Comparison of ENCODE assay signal across 24 cellular contexts in the genomic region with DNA sequence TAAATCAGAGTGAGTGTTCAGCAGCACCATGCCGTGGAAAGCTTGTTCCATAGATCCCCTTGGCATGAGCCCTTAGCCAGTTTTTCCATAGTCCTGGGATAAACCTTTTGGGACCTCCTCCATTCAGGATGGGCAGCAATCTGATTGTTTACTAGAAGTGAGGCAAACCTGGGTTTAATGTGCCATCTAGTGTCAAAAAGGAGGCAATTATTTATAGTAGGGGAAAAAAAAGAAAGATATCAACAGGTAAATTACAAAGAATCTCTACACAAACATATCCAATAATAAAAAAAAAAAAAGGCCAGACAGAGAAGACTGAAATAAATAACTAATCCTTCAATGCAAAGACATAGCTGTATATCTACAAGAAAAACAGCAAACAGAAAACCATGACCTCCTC.
DNase-seq lines count a peak whose midpoint lies in the region; ATAC-seq, FAIRE-seq and TF ChIP-seq lines count a peak whose summit lies in the region.
"Had no signal": no experiment of that assay in that cellular context is flagged by ENCODE, and none has a peak within 500 bp of the region (broad histone marks: within the 10 kb centered on the region; RNA-seq: fewer than 3 reads in every experiment).

No MANE protein-coding gene starts in this region.

- intact Hi-C loops in activated CD8-positive, alpha-beta T cell treated with anti-CD3 and anti-CD28 coated beads for 36 hours (cut with micrococcal nuclease), result no loop called here
- intact Hi-C loops in K562 (cut with micrococcal nuclease), result no loop called here

- H3K27ac ChIP-seq in K562 (ENCODE audit: extremely low read depth, low read depth, low read length), result no peak overlapping the region
- H3K27ac ChIP-seq in Karpas-422 (ENCODE audit: low read length), result no peak overlapping the region
- H3K27ac ChIP-seq: A549, BLaER1, parathyroid adenoma had no signal

- no peak for TF ChIP-seq EP300 in K562 (IDR thresholded peaks at IDR 0.05; ENCODE audit: low read length)

- CTCF ChIA-PET in activated CD8-positive, alpha-beta T cell treated with anti-CD3 and anti-CD28 coated beads for 36 hours (lab: Charles Lee), result interaction anchor here (0.6 to 1.2 kb wide), 2 partner anchors 92 to 119 kb away, joined by 3 read pairs; no protein-coding TSS in a partner anchor
- CTCF ChIA-PET in activated CD8-positive, alpha-beta T cell treated with anti-CD3 and anti-CD28 coated beads, Interleukin-2, amount 10 ng/mL, durations not matched to agents 7 days and 5 days (lab: Charles Lee), result no interaction called here
- CTCF ChIA-PET in K562 (lab: Yijun Ruan, JAX; ENCODE audit: low intra/inter-chr PET ratio), result no interaction called here

- H3K4me3 ChIP-seq in Loucy (ENCODE audit: low read length, poor library complexity, severe bottlenecking) (no peak overlapping the region), K562 (no peak overlapping the region), Karpas-422 (ENCODE audit: low read length) (no peak overlapping the region)
- H3K4me3 ChIP-seq: A549, BLaER1, MG63 had no signal

- in situ Hi-C loops in K562 (cut with MboI), result no loop called here

- no peaks in the 10 kb centered on the region for H3K9me1 ChIP-seq in K562 (ENCODE audit: control insufficient read depth, insufficient read depth, low read length)

- no peak for FAIRE-seq in K562 (lab: Jason Lieb, UNC)
- FAIRE-seq: A549, GM12891, GM19239, RCC 7860 had no signal

- peaks cover 8% of the 10 kb centered on the region for H3K9me3 Mint-ChIP-seq in activated CD8-positive, alpha-beta T cell treated with anti-CD3 and anti-CD28 coated beads for 36 hours
- H3K9me3 Mint-ChIP-seq in activated CD8-positive, alpha-beta T cell treated with anti-CD3 and anti-CD28 coated beads, Interleukin-2, amount 10 ng/mL, durations not matched to agents 7 days and 5 days (ENCODE audit: insufficient read depth), result no peaks in the 10 kb centered on the region
- H3K9me3 Mint-ChIP-seq in type B pancreatic cell, result peaks cover 12% of the 10 kb centered on the region

- H3K4me3 Mint-ChIP-seq in activated CD8-positive, alpha-beta T cell treated with anti-CD3 and anti-CD28 coated beads for 36 hours, result no peak overlapping the region
- H3K4me3 Mint-ChIP-seq in activated CD8-positive, alpha-beta T cell treated with anti-CD3 and anti-CD28 coated beads, Interleukin-2, amount 10 ng/mL, durations not matched to agents 7 days and 5 days, result no peak overlapping the region
- no peak overlapping the region for H3K4me3 Mint-ChIP-seq in type B pancreatic cell
- H3K4me3 Mint-ChIP-seq: activated naive CD8-positive, alpha-beta T cell; activated T-helper 17 cell treated with anti-CD3 and anti-CD28 coated beads, Interleukin-2, amount 50 U/mL, for 72 hours; naive thymus-derived CD8-positive, alpha-beta T cell had no signal

- H3K9ac ChIP-seq in Loucy (ENCODE audit: low read depth, low read length, poor library complexity, severe bottlenecking), result no peak overlapping the region
- no peak overlapping the region for H3K9ac ChIP-seq in K562 (ENCODE audit: insufficient read depth in 1 of 2, low read depth in 2 of 2, low read length in 2 of 2)
- no peak overlapping the region for H3K9ac ChIP-seq in Karpas-422 (ENCODE audit: low read length)
- H3K9ac ChIP-seq: BLaER1, parathyroid adenoma had no signal

- peak in 1 of 2 experiments; percentile 22; a peak in 2 of 4 replicates for TF ChIP-seq RAD21 in K562 (CRISPR knock-in tag; conservative IDR thresholded peaks at IDR 0.05 in 1 of 2, IDR thresholded peaks at IDR 0.05 in 1 of 2)

- no peaks in the 10 kb centered on the region for H3F3A ChIP-seq in Loucy (ENCODE audit: low read depth)

- no peaks in the 10 kb centered on the region for H3K4me1 ChIP-seq in Loucy (ENCODE audit: insufficient read depth, low read length, poor library complexity, severe bottlenecking)
- H3K4me1 ChIP-seq in K562 (replicated peaks in 1 of 2; ENCODE audit: control insufficient read depth in 2 of 2, insufficient read depth in 2 of 2, low read length in 2 of 2), result no peaks in the 10 kb centered on the region
- peaks cover 5% of the 10 kb centered on the region; the same call in 1 of the 2 replicates for H3K4me1 ChIP-seq in Karpas-422 (ENCODE audit: low read length)
- H3K4me1 ChIP-seq: A549, BLaER1, parathyroid adenoma had no signal

- peaks cover 41% of the 10 kb centered on the region for H3K27me3 Mint-ChIP-seq in activated CD8-positive, alpha-beta T cell treated with anti-CD3 and anti-CD28 coated beads for 36 hours
- peaks cover 10% of the 10 kb centered on the region for H3K27me3 Mint-ChIP-seq in activated CD8-positive, alpha-beta T cell treated with anti-CD3 and anti-CD28 coated beads, Interleukin-2, amount 10 ng/mL, durations not matched to agents 7 days and 5 days (ENCODE audit: low read depth)
- peaks cover 31% of the 10 kb centered on the region for H3K27me3 Mint-ChIP-seq in type B pancreatic cell

- H3K79me2 ChIP-seq in Loucy (ENCODE audit: insufficient read depth, low read length), result no peaks in the 10 kb centered on the region
- H3K79me2 ChIP-seq in K562 (ENCODE audit: control insufficient read depth, insufficient read depth, low read length), result no peaks in the 10 kb centered on the region
- H3K79me2 ChIP-seq in Karpas-422 (ENCODE audit: low read length), result no peaks in the 10 kb centered on the region
- H3K79me2 ChIP-seq: parathyroid adenoma had no signal

- no TSS peak for BruUV-seq in K562 (replicated peaks; lab: Mats Ljungman, UMichigan)

- H3K9me2 ChIP-seq in Loucy (replicated peaks; ENCODE audit: low read depth, low read length) (no peaks in the 10 kb centered on the region), Karpas-422 (replicated peaks; ENCODE audit: insufficient read depth, low read length) (no peaks in the 10 kb centered on the region)

- H3K27me3 ChIP-seq in Loucy (ENCODE audit: insufficient read depth, low read length, poor library complexity, severe bottlenecking) (no peaks in the 10 kb centered on the region), K562 (ENCODE audit: control insufficient read depth in 2 of 2, insufficient read depth in 2 of 2, low read length in 2 of 2) (no peaks in the 10 kb centered on the region), Karpas-422 (ENCODE audit: low read length) (no peaks in the 10 kb centered on the region)
- H3K27me3 ChIP-seq: BLaER1, MG63 had no signal

- 0% methylated on average over 1 of the region's 1 CpG for WGBS in K562 (ENCODE audit: insufficient coverage, low coverage, missing lambda C conversion rate)

- no peaks in the 10 kb centered on the region for H3K36me3 Mint-ChIP-seq in activated CD8-positive, alpha-beta T cell treated with anti-CD3 and anti-CD28 coated beads for 36 hours (ENCODE audit: low read depth)
- H3K36me3 Mint-ChIP-seq in activated CD8-positive, alpha-beta T cell treated with anti-CD3 and anti-CD28 coated beads, Interleukin-2, amount 10 ng/mL, durations not matched to agents 7 days and 5 days (ENCODE audit: low read depth), result no peaks in the 10 kb centered on the region
- no peaks in the 10 kb centered on the region for H3K36me3 Mint-ChIP-seq in type B pancreatic cell
- H3K36me3 Mint-ChIP-seq: activated naive CD8-positive, alpha-beta T cell had no signal

- no peaks in the 10 kb centered on the region for H3K4me1 Mint-ChIP-seq in activated CD8-positive, alpha-beta T cell treated with anti-CD3 and anti-CD28 coated beads for 36 hours (ENCODE audit: low read depth)
- H3K4me1 Mint-ChIP-seq in activated CD8-positive, alpha-beta T cell treated with anti-CD3 and anti-CD28 coated beads, Interleukin-2, amount 10 ng/mL, durations not matched to agents 7 days and 5 days (ENCODE audit: low read depth), result no peaks in the 10 kb centered on the region
- no peaks in the 10 kb centered on the region for H3K4me1 Mint-ChIP-seq in type B pancreatic cell (ENCODE audit: unreplicated experiment)
- H3K4me1 Mint-ChIP-seq: activated T-helper 17 cell treated with anti-CD3 and anti-CD28 coated beads, Interleukin-2, amount 50 U/mL, for 72 hours; naive thymus-derived CD8-positive, alpha-beta T cell had no signal

- TF ChIP-seq CTCF in activated CD8-positive, alpha-beta T cell treated with anti-CD3 and anti-CD28 coated beads for 36 hours (IDR thresholded peaks at IDR 0.05), result peak; percentile 18
- TF ChIP-seq CTCF in Loucy (conservative IDR thresholded peaks at IDR 0.05; ENCODE audit: low read length) (0 out of 2 replicates have a peak, but pooled peaks have one; percentile 18), K562 (IDR thresholded peaks at IDR 0.05 in 2 of 3, conservative IDR thresholded peaks at IDR 0.05 in 1 of 3; ENCODE audit: insufficient read depth in 2 of 3, low read depth in 1 of 3, low read length in 3 of 3) (0 out of 6 replicates have a peak, but pooled peaks of 1 of the 3 experiments have one; percentile 18), type B pancreatic cell (conservative IDR thresholded peaks at IDR 0.05) (peak; percentile 45)

- H3K27ac Mint-ChIP-seq in activated CD8-positive, alpha-beta T cell treated with anti-CD3 and anti-CD28 coated beads for 36 hours, result no peak overlapping the region
- H3K27ac Mint-ChIP-seq in activated CD8-positive, alpha-beta T cell treated with anti-CD3 and anti-CD28 coated beads, Interleukin-2, amount 10 ng/mL, durations not matched to agents 7 days and 5 days, result no peak overlapping the region
- no peak overlapping the region for H3K27ac Mint-ChIP-seq in type B pancreatic cell
- H3K27ac Mint-ChIP-seq: activated naive CD8-positive, alpha-beta T cell; activated T-helper 17 cell treated with anti-CD3 and anti-CD28 coated beads, Interleukin-2, amount 50 U/mL, for 72 hours; naive thymus-derived CD8-positive, alpha-beta T cell had no signal

- ATAC-seq in activated CD8-positive, alpha-beta T cell treated with anti-CD3 and anti-CD28 coated beads for 36 hours, result no peak
- ATAC-seq in activated CD8-positive, alpha-beta T cell treated with anti-CD3 and anti-CD28 coated beads, Interleukin-2, amount 10 ng/mL, durations not matched to agents 7 days and 5 days, result no peak
- no peak for ATAC-seq in K562
- ATAC-seq: A549; activated T-helper 17 cell treated with anti-CD3 and anti-CD28 coated beads, Interleukin-2, amount 50 U/mL, for 72 hours; left colon; naive thymus-derived CD8-positive, alpha-beta T cell; sciatic nerve had no signal

- POLR2A ChIA-PET in activated CD8-positive, alpha-beta T cell treated with anti-CD3 and anti-CD28 coated beads for 36 hours (lab: Charles Lee), result no interaction called here
- POLR2A ChIA-PET in activated CD8-positive, alpha-beta T cell treated with anti-CD3 and anti-CD28 coated beads, Interleukin-2, amount 10 ng/mL, durations not matched to agents 7 days and 5 days (lab: Charles Lee), result no interaction called here
- POLR2A ChIA-PET in K562 (lab: Yijun Ruan, JAX), result no interaction called here

- H3K4me2 ChIP-seq in Loucy (ENCODE audit: low read depth, low read length, poor library complexity, severe bottlenecking), result no peak overlapping the region
- H3K4me2 ChIP-seq in K562 (ENCODE audit: insufficient read depth, low read length), result no peak overlapping the region
- no peak overlapping the region for H3K4me2 ChIP-seq in Karpas-422 (ENCODE audit: low read depth, low read length, poor library complexity, severe bottlenecking)
- H3K4me2 ChIP-seq: A549, BLaER1 had no signal

- DNase-seq in activated CD8-positive, alpha-beta T cell treated with anti-CD3 and anti-CD28 coated beads for 36 hours, result no peak
- DNase-seq in activated CD8-positive, alpha-beta T cell treated with anti-CD3 and anti-CD28 coated beads, Interleukin-2, amount 10 ng/mL, durations not matched to agents 7 days and 5 days, result no peak
- DNase-seq in K562 (ENCODE audit: extremely low read depth in 1 of 4, low spot score in 3 of 4) (no peak), type B pancreatic cell (ENCODE audit: extremely low spot score, unreplicated experiment) (no peak), Karpas-422 (no peak), dedifferentiated amniotic fluid mesenchymal stem cell (ENCODE audit: extremely low spot score) (no peak)
- DNase-seq in activated CD4-positive, CD25-positive, alpha-beta regulatory T cell (lab: John Stamatoyannopoulos, UW), result no peak
- DNase-seq: effector memory CD4-positive, alpha-beta T cell; left colon; MG63; naive thymus-derived CD8-positive, alpha-beta T cell; NCI-H146; NCI-H748 treated with DMSO at 0.1 percent for 48 hours; T-helper 9 cell had no signal

- H4K20me1 ChIP-seq in Loucy (ENCODE audit: insufficient read depth, low read length, poor library complexity, severe bottlenecking), result no peaks in the 10 kb centered on the region
- no peaks in the 10 kb centered on the region for H4K20me1 ChIP-seq in K562 (replicated peaks; ENCODE audit: control insufficient read depth, insufficient read depth, low read length)
- H4K20me1 ChIP-seq in Karpas-422 (ENCODE audit: insufficient read depth, low read depth, low read length), result no peaks in the 10 kb centered on the region
- H4K20me1 ChIP-seq: BLaER1 had no signal

- no peak overlapping the region for H2AFZ ChIP-seq in Loucy (ENCODE audit: low read length)
- H2AFZ ChIP-seq in K562 (ENCODE audit: low read depth, low read length), result no peak overlapping the region
- H2AFZ ChIP-seq in Karpas-422 (ENCODE audit: low read length), result no peak overlapping the region
- H2AFZ ChIP-seq: parathyroid adenoma had no signal

- TF ChIP-seq POLR2A in K562 (conservative IDR thresholded peaks at IDR 0.05), result no peak

- peaks cover 13% of the 10 kb centered on the region; the same call in 1 of the 2 replicates for H3K9me3 ChIP-seq in Loucy (ENCODE audit: insufficient read depth, low read depth, low read length)
- no peaks in the 10 kb centered on the region for H3K9me3 ChIP-seq in K562 (replicated peaks; ENCODE audit: control insufficient read depth, insufficient read depth, low read depth, low read length)
- no peaks in the 10 kb centered on the region for H3K9me3 ChIP-seq in Karpas-422 (ENCODE audit: low read length)

- H3K36me3 ChIP-seq in Loucy (ENCODE audit: insufficient read depth, low read length) (no peaks in the 10 kb centered on the region), K562 (ENCODE audit: control insufficient read depth, insufficient read depth, low read length) (no peaks in the 10 kb centered on the region), Karpas-422 (ENCODE audit: insufficient read depth, low read length) (no peaks in the 10 kb centered on the region)
- H3K36me3 ChIP-seq: MG63 had no signal
